ENCODE assay signal across 23 cellular contexts in genomic region chr17:3926860-3927627, GRCh38. TPM values are rescaled to one million over a fixed set of nuclear protein-coding genes. Genes with fewer than 3 reads are reported as not detected.
DNase-seq lines count a peak whose midpoint lies in the region; ATAC-seq, FAIRE-seq and TF ChIP-seq lines count a peak whose summit lies in the region.
"Had no signal": no experiment of that assay in that cellular context is flagged by ENCODE, and none has a peak within 500 bp of the region (broad histone marks: within the 10 kb centered on the region; RNA-seq: fewer than 3 reads in every experiment).

No MANE protein-coding gene starts in this region.

- H3K36me3 ChIP-seq in left ventricle myocardium inferior (no peaks in the 10 kb centered on the region), vagina (no peaks in the 10 kb centered on the region)
- H3K36me3 ChIP-seq: breast epithelium, prostate gland had no signal

- H3K9me3 ChIP-seq in left ventricle myocardium inferior (replicated peaks) (no peaks in the 10 kb centered on the region), vagina (no peaks in the 10 kb centered on the region)
- H3K9me3 ChIP-seq: breast epithelium, heart left ventricle, prostate gland had no signal

- H3K27ac Mint-ChIP-seq in effector memory CD8-positive, alpha-beta T cell, result peak overlapping the region; percentile 44 to 88
- peak overlapping the region; percentile 68 to 97 (median 95) for H3K27ac Mint-ChIP-seq in nephron

- ATAC-seq in left ventricle myocardium superior (peak; percentile 17), HG02623 (IDR thresholded peaks at IDR 0.05; ENCODE audit: unreplicated experiment) (no peak)
- no peak for ATAC-seq in effector memory CD8-positive, alpha-beta T cell (replicated peaks)

- intact Hi-C loops in left ventricle myocardium superior (cut with micrococcal nuclease) (no loop called here), left ventricle myocardium inferior (cut with micrococcal nuclease) (no loop called here), vagina (cut with DNase I) (no loop called here)

- no peaks in the 10 kb centered on the region for H3K27me3 Mint-ChIP-seq in effector memory CD8-positive, alpha-beta T cell
- H3K27me3 Mint-ChIP-seq in nephron (ENCODE audit: low read depth), result peaks cover 5% of the 10 kb centered on the region

- H3K4me3 ChIP-seq in left ventricle myocardium inferior (no peak overlapping the region), vagina (no peak overlapping the region)
- H3K4me3 ChIP-seq: breast epithelium, heart left ventricle, prostate gland had no signal

- FAIRE-seq in urothelium cell line (lab: Jason Lieb, UNC), result no peak
- FAIRE-seq: GM18507, small intestine had no signal

- DNase-seq in left ventricle myocardium superior, result no peak
- no peak for DNase-seq in left ventricle myocardium inferior
- no peak for DNase-seq in effector memory CD8-positive, alpha-beta T cell
- no peak for DNase-seq in vagina (ENCODE audit: extremely low spot score in 2 of 2)
- DNase-seq in urothelium cell line (ENCODE audit: low spot score), result no peak
- no peak for DNase-seq in stimulated activated naive CD4-positive, alpha-beta T cell treated with Interleukin-2 at 50 U/mL for 16 hours (lab: John Stamatoyannopoulos, UW)
- DNase-seq: C1 segment of cervical spinal cord; DMS 273 treated with DMSO at 0.1 percent for 48 hours; immature natural killer cell; NCI-H146; NCI-H2171 treated with DMSO at 0.1 percent for 48 hours; small intestine; stimulated activated CD4-positive, alpha-beta T cell treated with anti-CD3 and anti-CD28 coated beads, Interleukin-4, amount 100 ng/mL, for 1 hour had no signal

- H3K27me3 ChIP-seq in left ventricle myocardium inferior (ENCODE audit: low read depth) (no peaks in the 10 kb centered on the region), vagina (no peaks in the 10 kb centered on the region)
- H3K27me3 ChIP-seq: breast epithelium, heart left ventricle had no signal

- H3K27ac ChIP-seq in left ventricle myocardium inferior (replicated peaks), result no peak overlapping the region
- peak overlapping the region; percentile 3 for H3K27ac ChIP-seq in vagina
- H3K27ac ChIP-seq: breast epithelium, prostate gland, RWPE1 had no signal

- no peak for TF ChIP-seq POLR2A in vagina (IDR thresholded peaks at IDR 0.05)

- no peaks in the 10 kb centered on the region for H3K9me3 Mint-ChIP-seq in effector memory CD8-positive, alpha-beta T cell
- H3K9me3 Mint-ChIP-seq in nephron, result no peaks in the 10 kb centered on the region
- H3K9me3 Mint-ChIP-seq: immature natural killer cell had no signal

- H3K4me1 ChIP-seq in left ventricle myocardium inferior, result peaks cover 13% of the 10 kb centered on the region
- no peaks in the 10 kb centered on the region for H3K4me1 ChIP-seq in vagina
- H3K4me1 ChIP-seq: breast epithelium, prostate gland had no signal

- no peak overlapping the region for H3K4me3 Mint-ChIP-seq in effector memory CD8-positive, alpha-beta T cell
- peak overlapping the region in 2 of 3 experiments; percentile 29 to 49 for H3K4me3 Mint-ChIP-seq in nephron
- H3K4me3 Mint-ChIP-seq: immature natural killer cell had no signal

- peaks cover 6 to 14% of the 10 kb centered on the region in 2 donors for H3K4me1 Mint-ChIP-seq in effector memory CD8-positive, alpha-beta T cell (ENCODE audit: low read depth in 2 of 2)
- H3K4me1 Mint-ChIP-seq in nephron, result peaks cover 41% of the 10 kb centered on the region

- peaks cover 45% of the 10 kb centered on the region for H3K36me3 Mint-ChIP-seq in effector memory CD8-positive, alpha-beta T cell (ENCODE audit: insufficient read depth)
- H3K36me3 Mint-ChIP-seq in nephron (ENCODE audit: low read depth), result no peaks in the 10 kb centered on the region

- TF ChIP-seq CTCF in left ventricle myocardium inferior (IDR thresholded peaks at IDR 0.05; ENCODE audit: borderline replicate concordance) (no peak), nephron (IDR thresholded peaks at IDR 0.05; ENCODE audit: unreplicated experiment in 3 of 3) (no peak), vagina (IDR thresholded peaks at IDR 0.05) (no peak)

RNA-seq across cellular contexts. Expression of gene P2RX1, which starts 10.8 kb away (rescaled TPM):
- 0.17 TPM for total RNA-seq in left ventricle myocardium superior
- total RNA-seq in left ventricle myocardium inferior, result 0.55 TPM
- 4.2 TPM for total RNA-seq in vagina
- total RNA-seq: dermis microvascular lymphatic vessel endothelial cell, G401, lung microvascular endothelial cell had no signal

RNA-seq across cellular contexts. Expression of gene CAMKK1, which starts 34.2 kb away (rescaled TPM):
- total RNA-seq in left ventricle myocardium superior (3.4 TPM), left ventricle myocardium inferior (5.5 TPM), vagina (12.0 TPM)

RNA-seq across cellular contexts. Expression of gene ATP2A3, which starts 37.2 kb away (rescaled TPM):
- 5.8 TPM for total RNA-seq in left ventricle myocardium superior
- total RNA-seq in left ventricle myocardium inferior, result 8.6 TPM
- total RNA-seq in vagina, result 15.5 TPM
- total RNA-seq: dermis microvascular lymphatic vessel endothelial cell had no signal

Comparison
In these comparisons a context has a peak if more than half of its experiments do, and no peak if none do; other contexts are left out.
1. H3K4me3 Mint-ChIP-seq: peak in nephron (2 of 3); none in effector memory CD8-positive, alpha-beta T cell (0 of 2).